In the genomic region with DNA sequence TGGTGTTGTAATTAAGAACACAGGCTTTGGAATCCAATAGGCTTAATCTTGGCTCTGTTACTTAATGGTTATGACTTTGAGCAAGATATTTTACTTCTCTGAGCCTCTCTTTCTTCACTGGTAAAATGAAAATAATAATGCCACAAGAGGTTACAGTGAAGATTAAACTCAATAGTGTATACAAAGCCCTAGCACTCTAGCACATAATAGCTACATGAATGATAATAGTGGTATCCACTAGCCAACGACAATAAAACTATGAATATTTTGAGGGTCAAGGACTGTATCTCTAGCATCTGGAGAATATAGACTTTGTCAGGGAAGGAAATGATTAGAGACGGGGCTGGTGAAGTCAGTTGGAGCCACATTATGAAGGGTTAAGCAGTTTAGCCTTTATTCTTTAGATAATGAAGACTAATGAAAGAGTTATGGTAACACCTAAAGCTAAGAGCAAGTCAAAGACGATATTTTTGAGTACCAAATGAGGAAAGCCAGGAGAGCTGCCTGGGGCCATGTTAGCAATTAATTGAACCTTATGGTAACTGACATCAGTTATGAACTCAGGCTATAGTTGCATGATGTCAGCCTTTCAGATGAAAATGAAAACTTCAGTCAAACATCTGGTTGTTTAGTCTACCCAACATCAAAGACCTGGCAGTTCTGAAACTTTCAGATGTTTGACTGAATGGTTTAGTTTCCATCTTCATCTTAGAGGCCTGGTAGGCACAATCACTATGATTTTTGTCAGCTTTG, we compare ENCODE assay signal across 14 cellular contexts. TPM values are rescaled to one million over a fixed set of nuclear protein-coding genes. Genes with fewer than 3 reads are reported as not detected.
DNase-seq lines count a peak whose midpoint lies in the region; ATAC-seq and TF ChIP-seq lines count a peak whose summit lies in the region.
"Had no signal": no experiment of that assay in that cellular context is flagged by ENCODE, and none has a peak within 500 bp of the region (broad histone marks: within the 10 kb centered on the region; RNA-seq: fewer than 3 reads in every experiment).

No MANE protein-coding gene starts in this region.

- no peak overlapping the region for H3K27ac Mint-ChIP-seq in activated CD4-positive, alpha-beta memory T cell treated with anti-CD3 and anti-CD28 coated beads for 36 hours
- H3K27ac Mint-ChIP-seq: activated B cell treated with CpG ODN at 0.5 μM for 24 hours, memory B cell had no signal

- ATAC-seq in GM18870 (IDR thresholded peaks at IDR 0.05; ENCODE audit: unreplicated experiment) (peak; percentile 81), GM21723 (IDR thresholded peaks at IDR 0.05; ENCODE audit: unreplicated experiment) (peak; percentile 60), HG03432 (IDR thresholded peaks at IDR 0.05; ENCODE audit: unreplicated experiment) (peak; percentile 86)

- CTCF ChIA-PET in GM10248 (lab: Yijun Ruan, JAX) = interaction anchor here (8.6 kb wide), 1 partner anchor 12 kb away, joined by 68 read pairs; no protein-coding TSS in a partner anchor
- CTCF ChIA-PET in activated CD4-positive, alpha-beta memory T cell treated with anti-CD3 and anti-CD28 coated beads for 36 hours (lab: Charles Lee) = interaction anchor here (1.1 to 1.6 kb wide), 3 partner anchors 9 to 14 kb away, joined by 3 to 7 read pairs (median 5); no protein-coding TSS in a partner anchor

- TF ChIP-seq CTCF in GM10248 (IDR thresholded peaks at IDR 0.05; ENCODE audit: control extremely low read depth, extremely low read depth, low read depth, missing control alignments) = no peak

- DNase-seq in GM10248 (ENCODE audit: extremely low spot score) (peak; percentile 53), T-helper 9 cell (no peak), NCI-H446 treated with DMSO at 0.1 percent for 48 hours (lab: John Stamatoyannopoulos, UW) (no peak), pons (ENCODE audit: low spot score) (no peak)
- no peak for DNase-seq in activated CD4-positive, alpha-beta memory T cell treated with anti-CD3 and anti-CD28 coated beads for 36 hours
- DNase-seq: activated B cell treated with CpG ODN at 0.5 μM for 24 hours, brain microvascular endothelial cell, hypothalamus, NCI-H524, SJCRH30 had no signal

- intact Hi-C loops in activated CD4-positive, alpha-beta memory T cell treated with anti-CD3 and anti-CD28 coated beads for 36 hours (cut with micrococcal nuclease) = no loop called here

- H3K9me3 Mint-ChIP-seq in activated CD4-positive, alpha-beta memory T cell treated with anti-CD3 and anti-CD28 coated beads for 36 hours = no peaks in the 10 kb centered on the region
- H3K9me3 Mint-ChIP-seq: activated B cell treated with CpG ODN at 0.5 μM for 24 hours, memory B cell had no signal

- no peaks in the 10 kb centered on the region for H3K27me3 Mint-ChIP-seq in activated CD4-positive, alpha-beta memory T cell treated with anti-CD3 and anti-CD28 coated beads for 36 hours
- H3K27me3 Mint-ChIP-seq: activated B cell treated with CpG ODN at 0.5 μM for 24 hours had no signal

- H3K4me1 Mint-ChIP-seq in activated CD4-positive, alpha-beta memory T cell treated with anti-CD3 and anti-CD28 coated beads for 36 hours (ENCODE audit: low read depth) = peaks cover 5% of the 10 kb centered on the region
- H3K4me1 Mint-ChIP-seq: activated B cell treated with CpG ODN at 0.5 μM for 24 hours, memory B cell had no signal

- POLR2A ChIA-PET in GM10248 (lab: Yijun Ruan, JAX) = no interaction called here
- POLR2A ChIA-PET in activated CD4-positive, alpha-beta memory T cell treated with anti-CD3 and anti-CD28 coated beads for 36 hours (lab: Charles Lee) = interaction anchor here (0.6 kb wide), 1 partner anchor 332 kb away, joined by 3 read pairs; no protein-coding TSS in a partner anchor

- no peak overlapping the region for H3K4me3 Mint-ChIP-seq in activated CD4-positive, alpha-beta memory T cell treated with anti-CD3 and anti-CD28 coated beads for 36 hours
- H3K4me3 Mint-ChIP-seq: activated B cell treated with CpG ODN at 0.5 μM for 24 hours, memory B cell had no signal

- no peaks in the 10 kb centered on the region for H3K36me3 Mint-ChIP-seq in activated CD4-positive, alpha-beta memory T cell treated with anti-CD3 and anti-CD28 coated beads for 36 hours
- H3K36me3 Mint-ChIP-seq: memory B cell had no signal

RNA-seq across cellular contexts. Expression of gene RNF11, which starts 32.8 kb away (rescaled TPM):
- 10 to 100 TPM; 26.3 to 31.9 TPM for total RNA-seq in activated CD4-positive, alpha-beta memory T cell treated with anti-CD3 and anti-CD28 coated beads for 36 hours
